Comparison of ENCODE assay signal across 11 cellular contexts in the genomic region with DNA sequence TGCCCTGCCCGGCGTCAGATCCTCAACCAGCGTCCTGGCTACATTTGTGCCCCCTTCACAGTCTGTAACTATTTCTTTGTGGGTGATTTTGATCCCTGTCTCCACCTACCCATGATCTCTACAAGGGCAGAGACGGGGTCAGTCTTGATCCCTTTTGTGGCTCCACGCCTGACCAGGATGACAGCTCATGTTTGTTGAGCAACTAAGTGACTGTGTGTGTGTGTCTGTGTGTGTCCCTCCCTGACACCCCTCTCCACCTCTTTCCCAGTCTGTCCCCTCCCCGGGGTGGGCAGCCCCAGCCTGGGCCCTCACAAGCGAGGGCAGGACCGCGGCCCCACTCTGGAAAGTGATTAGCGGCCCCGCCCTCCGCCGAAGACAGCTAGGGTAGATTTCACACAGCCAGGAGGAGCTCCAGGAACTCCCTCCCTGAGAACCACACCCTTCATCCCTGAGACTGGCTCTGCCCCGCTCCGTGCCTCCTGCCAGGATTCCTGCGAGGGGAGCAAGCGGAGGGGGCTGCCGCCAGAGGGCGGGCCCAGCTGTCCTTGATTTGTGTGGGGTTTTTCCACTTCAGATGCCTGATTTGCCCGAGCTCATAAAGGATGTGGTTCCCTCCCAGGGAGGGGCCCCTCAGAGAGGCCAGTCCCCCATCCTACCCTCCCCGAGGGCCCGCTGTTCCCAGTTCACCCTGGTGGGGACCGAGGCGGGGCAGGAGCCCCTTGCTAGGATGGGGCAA. TPM values are rescaled to one million over a fixed set of nuclear protein-coding genes. Genes with fewer than 3 reads are reported as not detected.
DNase-seq lines count a peak whose midpoint lies in the region; ATAC-seq, FAIRE-seq and TF ChIP-seq lines count a peak whose summit lies in the region.
"Had no signal": no experiment of that assay in that cellular context is flagged by ENCODE, and none has a peak within 500 bp of the region (broad histone marks: within the 10 kb centered on the region; RNA-seq: fewer than 3 reads in every experiment).

No MANE protein-coding gene starts in this region.

- H3K36me3 ChIP-seq in transverse colon (no peaks in the 10 kb centered on the region), esophagus muscularis mucosa (no peaks in the 10 kb centered on the region)

- no peaks in the 10 kb centered on the region for H3K9me3 ChIP-seq in transverse colon
- H3K9me3 ChIP-seq in esophagus muscularis mucosa: no peaks in the 10 kb centered on the region

- TF ChIP-seq EP300 in transverse colon (IDR thresholded peaks at IDR 0.05; ENCODE audit: low read depth): no peak
- no peak for TF ChIP-seq EP300 in esophagus muscularis mucosa (IDR thresholded peaks at IDR 0.05)

- TF ChIP-seq POLR2A in transverse colon (IDR thresholded peaks at IDR 0.05) (no peak), esophagus muscularis mucosa (IDR thresholded peaks at IDR 0.05; ENCODE audit: low read depth) (no peak)

- peak; percentile 60 for ATAC-seq in foreskin keratinocyte
- no peak for ATAC-seq in HG03135 (IDR thresholded peaks at IDR 0.05; ENCODE audit: unreplicated experiment)

- DNase-seq in activated T-cell treated with anti-CD3 and anti-CD28 coated beads, Interleukin-2, amount 50 U/mL, for 1 hour: peak; percentile 35
- no peak for DNase-seq in activated T-cell treated with anti-CD3 and anti-CD28 coated beads for 4 hours
- peak; percentile 28 for DNase-seq in RCC 7860 (ENCODE audit: low spot score)
- DNase-seq in foreskin keratinocyte: no peak
- DNase-seq in transverse colon: peak; percentile 66
- DNase-seq in NCI-H2196 (lab: John Stamatoyannopoulos, UW; ENCODE audit: unreplicated experiment): no peak
- no peak for DNase-seq in esophagus muscularis mucosa (ENCODE audit: extremely low spot score)
- DNase-seq: KG1 had no signal

- H3K4me3 ChIP-seq in transverse colon (no peak overlapping the region), esophagus muscularis mucosa (no peak overlapping the region)
- H3K4me3 ChIP-seq: skin epidermis had no signal

- H3K27ac ChIP-seq in foreskin keratinocyte: no peak overlapping the region
- peak overlapping the region in 1 of 4 donors; percentile 9 for H3K27ac ChIP-seq in transverse colon
- H3K27ac ChIP-seq in esophagus muscularis mucosa (replicated peaks in 1 of 4): no peak overlapping the region

- FAIRE-seq in RCC 7860 (lab: Jason Lieb, UNC): no peak

- H3K27me3 ChIP-seq in foreskin keratinocyte (peaks cover 55% of the 10 kb centered on the region), transverse colon (peaks cover 56% of the 10 kb centered on the region), esophagus muscularis mucosa (peaks cover 0 to 71% (median 28%) of the 10 kb centered on the region in 4 donors)

- in situ Hi-C loops in transverse colon (cut with MboI; ENCODE audit: low pct_ligation_motif_present in 1 of 4, low pct_unique_long_range_greater_than_20kb in 1 of 4, low sequenced_read_pairs in 3 of 4): no loop called here

- TF ChIP-seq CTCF in foreskin keratinocyte (conservative IDR thresholded peaks at IDR 0.05): peak; percentile 43
- TF ChIP-seq CTCF in transverse colon (IDR thresholded peaks at IDR 0.05): peak in 3 of 5 experiments; percentile 6 to 23 (median 22)
- TF ChIP-seq CTCF in esophagus muscularis mucosa (IDR thresholded peaks at IDR 0.05): peak in 1 of 3 experiments; percentile 17

- intact Hi-C loops in transverse colon (cut with DNase I; ENCODE audit: low total_unique reads): no loop called here
- intact Hi-C loops in esophagus muscularis mucosa (cut with DNase I): no loop called here

- 18% methylated on average over 24 of the region's 24 CpGs; no CpG with 5 or more reads in 1 of the 2 donors for WGBS in transverse colon (ENCODE audit: low coverage in 1 of 2), 2 donors
- 18% methylated on average over 22 of the region's 24 CpGs for WGBS in esophagus muscularis mucosa

- H3K4me1 ChIP-seq in foreskin keratinocyte (no peaks in the 10 kb centered on the region), transverse colon (peaks cover 9 to 26% (median 17%) of the 10 kb centered on the region in 4 donors), esophagus muscularis mucosa (peaks cover 0 to 18% (median 15%) of the 10 kb centered on the region in 4 donors)

RNA-seq across cellular contexts. Expression of gene HS3ST6, which starts 5.3 kb away (rescaled TPM):
- not detected in 2 replicates for total RNA-seq in foreskin keratinocyte
- polyA plus RNA-seq in foreskin keratinocyte: 0.03 TPM in 1 of 2 replicates, not detected in the other
- 1 to 10 TPM in 2 of 4 donors, under 1 TPM in 1, not detected in 1; 1.00 to 4.4 (median 1.1) TPM for total RNA-seq in transverse colon
- not detected for total RNA-seq in esophagus muscularis mucosa
- total RNA-seq: activated naive CD4-positive, alpha-beta T cell treated with anti-CD3 and anti-CD28 coated beads, Interleukin-2, amount 50 U/mL, for 72 hours had no signal

RNA-seq across cellular contexts. Expression of gene MSRB1, which starts 19.5 kb away (rescaled TPM):
- total RNA-seq in foreskin keratinocyte: 13.2 and 15.6 TPM in 2 replicates
- 27.4 and 28.5 TPM in 2 replicates for polyA plus RNA-seq in foreskin keratinocyte
- 10 to 100 TPM; 13.9 to 56.5 (median 29.3) TPM for total RNA-seq in transverse colon
- total RNA-seq in esophagus muscularis mucosa: 10 to 100 TPM; 46.0 to 78.7 (median 53.1) TPM

RNA-seq across cellular contexts. Expression of gene RPL3L, which starts 31.0 kb away (rescaled TPM):
- total RNA-seq in foreskin keratinocyte: 0.34 and 0.49 TPM in 2 replicates
- polyA plus RNA-seq in foreskin keratinocyte: 0.47 and 0.57 TPM in 2 replicates
- total RNA-seq in transverse colon: under 1 TPM in 1 of 4 donors, not detected in 3; 0.55 TPM
- total RNA-seq in esophagus muscularis mucosa: not detected
- total RNA-seq: activated naive CD4-positive, alpha-beta T cell treated with anti-CD3 and anti-CD28 coated beads, Interleukin-2, amount 50 U/mL, for 72 hours had no signal

RNA-seq across cellular contexts. Expression of gene NDUFB10, which starts 35.9 kb away (rescaled TPM):
- total RNA-seq in foreskin keratinocyte: 159 and 194 TPM in 2 replicates
- polyA plus RNA-seq in foreskin keratinocyte: 237 and 254 TPM in 2 replicates
- 100 to 1,000 TPM; 137 to 496 (median 250) TPM for total RNA-seq in transverse colon
- 100 to 1,000 TPM; 249 to 381 (median 295) TPM for total RNA-seq in esophagus muscularis mucosa

RNA-seq across cellular contexts. Expression of gene RPS2, which starts 41.2 kb away (rescaled TPM):
- total RNA-seq in foreskin keratinocyte: 4,323 and 4,992 TPM in 2 replicates
- 6,371 and 7,303 TPM in 2 replicates for polyA plus RNA-seq in foreskin keratinocyte
- 1,000 to 10,000 TPM in 3 of 4 donors, 100 to 1,000 TPM in 1; 896 to 2,085 (median 1,613) TPM for total RNA-seq in transverse colon
- total RNA-seq in esophagus muscularis mucosa: 1,000 to 10,000 TPM; 1,144 to 2,342 (median 1,414) TPM

Comparison
In these comparisons a context has a peak if more than half of its experiments do, and no peak if none do; other contexts are left out.
1. DNase-seq: peak in activated T-cell treated with anti-CD3 and anti-CD28 coated beads, Interleukin-2, amount 50 U/mL, for 1 hour (single experiment), RCC 7860 (single experiment) and transverse colon (single experiment); none in activated T-cell treated with anti-CD3 and anti-CD28 coated beads for 4 hours (single experiment), foreskin keratinocyte (0 of 2), NCI-H2196 (single experiment) and esophagus muscularis mucosa (single experiment).